In the genomic region with DNA sequence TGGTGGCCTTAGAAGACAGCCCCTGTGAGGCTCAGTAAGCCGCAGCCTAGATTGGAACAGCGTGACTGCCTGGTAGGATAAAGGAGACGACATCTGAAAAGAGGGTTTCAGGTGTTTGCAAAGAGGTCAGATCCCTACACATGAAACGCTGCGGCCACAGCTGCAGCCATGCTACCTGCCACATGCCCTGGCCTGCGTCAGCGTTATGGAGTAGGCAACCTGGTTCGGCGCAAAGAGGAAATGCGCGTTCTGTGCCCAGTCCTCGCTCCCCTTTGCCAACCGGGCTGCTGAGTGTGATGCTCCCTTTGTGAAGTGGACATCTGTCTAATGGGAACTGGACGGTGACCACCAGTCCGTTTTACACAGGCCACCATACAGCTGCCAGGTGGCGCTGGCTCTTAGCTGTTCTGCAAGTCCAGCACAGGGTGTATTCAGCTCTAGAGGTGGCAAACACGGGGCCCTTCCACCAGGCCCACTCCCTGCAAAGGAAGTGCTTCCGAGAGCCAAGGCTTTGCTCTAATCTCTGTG, we compare ENCODE assay signal across 8 cellular contexts.
DNase-seq lines count a peak whose midpoint lies in the region; ATAC-seq and TF ChIP-seq lines count a peak whose summit lies in the region.

No MANE protein-coding gene starts in this region.

- ATAC-seq in GM18867 (IDR thresholded peaks at IDR 0.05; ENCODE audit: unreplicated experiment) (peak; percentile 23), esophagus mucosa (no peak), omental fat pad (ENCODE audit: low FRiP score) (no peak), GM21360 (IDR thresholded peaks at IDR 0.05; ENCODE audit: unreplicated experiment) (no peak)

- intact Hi-C loops in Calu3 (cut with micrococcal nuclease; ENCODE audit: unreplicated experiment) = no loop called here

- H3K4me3 ChIP-seq in retinal pigment epithelial cell (ENCODE audit: low read length) = no peak overlapping the region

- no peak overlapping the region for H3K27ac Mint-ChIP-seq in Calu3 (ENCODE audit: unreplicated experiment)

- TF ChIP-seq CTCF in retinal pigment epithelial cell (conservative IDR thresholded peaks at IDR 0.05; ENCODE audit: low read depth, low read length) (peak; percentile 10), omental fat pad (IDR thresholded peaks at IDR 0.05) (no peak), Calu3 (IDR thresholded peaks at IDR 0.05; ENCODE audit: unreplicated experiment) (no peak)

- no peak overlapping the region for H3K4me3 Mint-ChIP-seq in Calu3 (ENCODE audit: low read depth, unreplicated experiment)

- no peaks in the 10 kb centered on the region for H3K4me1 Mint-ChIP-seq in Calu3 (ENCODE audit: low read depth, unreplicated experiment)

- no peaks in the 10 kb centered on the region for H3K27me3 Mint-ChIP-seq in Calu3 (ENCODE audit: unreplicated experiment)

- CTCF ChIA-PET in Calu3 (lab: Charles Lee) = no interaction called here

- DNase-seq in Kasumi-1 (lab: John Stamatoyannopoulos, UW) (peak; percentile 70 to 78), retinal pigment epithelial cell (ENCODE audit: low read depth) (no peak), omental fat pad (ENCODE audit: low spot score) (no peak), Calu3 (no peak)
- DNase-seq in central memory CD4-positive, alpha-beta T cell = peak; percentile 24

- peaks cover 3% of the 10 kb centered on the region for H3K9me3 Mint-ChIP-seq in Calu3 (ENCODE audit: low read depth, unreplicated experiment)

- BruUV-seq in Calu3 (replicated peaks; lab: Mats Ljungman, UMichigan) = no TSS peak

- H3K36me3 Mint-ChIP-seq in Calu3 (ENCODE audit: insufficient read depth, unreplicated experiment) = no peaks in the 10 kb centered on the region

Comparison
In these comparisons a context has a peak if more than half of its experiments do, and no peak if none do; other contexts are left out.
1. DNase-seq: peak in Kasumi-1 (2 of 2) and central memory CD4-positive, alpha-beta T cell (single experiment); none in retinal pigment epithelial cell (single experiment), omental fat pad (single experiment) and Calu3 (single experiment).